18 cellular contexts compared by ENCODE assay signal in genomic region chr11:130545449-130546072, GRCh38.
DNase-seq lines count a peak whose midpoint lies in the region; ATAC-seq and TF ChIP-seq lines count a peak whose summit lies in the region.
"Had no signal": no experiment of that assay in that cellular context is flagged by ENCODE, and none has a peak within 500 bp of the region (broad histone marks: within the 10 kb centered on the region; RNA-seq: fewer than 3 reads in every experiment).

No MANE protein-coding gene starts in this region.

- no peak overlapping the region for H3K27ac ChIP-seq in right cardiac atrium (ENCODE audit: low read length)
- H3K27ac ChIP-seq in right atrium auricular region: no peak overlapping the region
- H3K27ac ChIP-seq: BLaER1, GM23248 had no signal

- WGBS in right cardiac atrium: 83% methylated on average over 4 of the region's 4 CpGs

- no peaks in the 10 kb centered on the region for H3K36me3 ChIP-seq in right atrium auricular region
- H3K36me3 ChIP-seq: BLaER1, HAP-1 had no signal

- H3K9me3 ChIP-seq in right cardiac atrium (ENCODE audit: control insufficient read depth, low read length): no peaks in the 10 kb centered on the region
- no peaks in the 10 kb centered on the region for H3K9me3 ChIP-seq in right atrium auricular region
- H3K9me3 ChIP-seq: BLaER1, HAP-1 had no signal

- H3K4me3 ChIP-seq in right cardiac atrium (ENCODE audit: low read length): no peak overlapping the region
- H3K4me3 ChIP-seq in right atrium auricular region: no peak overlapping the region
- H3K4me3 ChIP-seq: BLaER1, GM12878, GM23248, HAP-1 had no signal

- intact Hi-C loops in right cardiac atrium (cut with DNase I): no loop called here

- peak; percentile 35 to 48 for ATAC-seq in right cardiac atrium
- peak; percentile 15 for ATAC-seq in esophagus mucosa
- peak; percentile 55 for ATAC-seq in omental fat pad (ENCODE audit: low FRiP score)
- no peak for ATAC-seq in HG03442 (IDR thresholded peaks at IDR 0.05; ENCODE audit: unreplicated experiment)
- ATAC-seq in HG03354 (IDR thresholded peaks at IDR 0.05; ENCODE audit: poor library complexity, severe bottlenecking, unreplicated experiment): no peak
- no peak for ATAC-seq in GM18873 (IDR thresholded peaks at IDR 0.05; ENCODE audit: low FRiP score, unreplicated experiment)
- ATAC-seq: CD8-positive, alpha-beta T cell; GM12878 had no signal

- H3K4me1 ChIP-seq in right cardiac atrium (ENCODE audit: control insufficient read depth, insufficient read depth, low read length) (peaks cover 3% of the 10 kb centered on the region), right atrium auricular region (peaks cover 0 to 10% of the 10 kb centered on the region in 2 donors)
- H3K4me1 ChIP-seq: BLaER1, HAP-1 had no signal

- TF ChIP-seq CTCF in right atrium auricular region (IDR thresholded peaks at IDR 0.05) (no peak), omental fat pad (IDR thresholded peaks at IDR 0.05) (no peak)

- H3K27me3 ChIP-seq in right cardiac atrium (ENCODE audit: control insufficient read depth, insufficient read depth): no peaks in the 10 kb centered on the region
- H3K27me3 ChIP-seq in right atrium auricular region: no peaks in the 10 kb centered on the region
- H3K27me3 ChIP-seq: BLaER1 had no signal

- no peak for DNase-seq in right cardiac atrium
- no peak for DNase-seq in right atrium auricular region (ENCODE audit: low spot score)
- DNase-seq in omental fat pad (ENCODE audit: low spot score): no peak
- DNase-seq: 8988T; Calu3; CD8-positive, alpha-beta T cell; DMS53; DND-41; EL; GM23248; IMR-90 had no signal

Comparison
In these comparisons a context has a peak if more than half of its experiments do, and no peak if none do; other contexts are left out.
1. ATAC-seq: peak in right cardiac atrium (2 of 2), esophagus mucosa (single experiment) and omental fat pad (single experiment); none in HG03442 (single experiment), HG03354 (single experiment) and GM18873 (single experiment).